Comparison of ENCODE assay signal across 20 cellular contexts in the genomic region with DNA sequence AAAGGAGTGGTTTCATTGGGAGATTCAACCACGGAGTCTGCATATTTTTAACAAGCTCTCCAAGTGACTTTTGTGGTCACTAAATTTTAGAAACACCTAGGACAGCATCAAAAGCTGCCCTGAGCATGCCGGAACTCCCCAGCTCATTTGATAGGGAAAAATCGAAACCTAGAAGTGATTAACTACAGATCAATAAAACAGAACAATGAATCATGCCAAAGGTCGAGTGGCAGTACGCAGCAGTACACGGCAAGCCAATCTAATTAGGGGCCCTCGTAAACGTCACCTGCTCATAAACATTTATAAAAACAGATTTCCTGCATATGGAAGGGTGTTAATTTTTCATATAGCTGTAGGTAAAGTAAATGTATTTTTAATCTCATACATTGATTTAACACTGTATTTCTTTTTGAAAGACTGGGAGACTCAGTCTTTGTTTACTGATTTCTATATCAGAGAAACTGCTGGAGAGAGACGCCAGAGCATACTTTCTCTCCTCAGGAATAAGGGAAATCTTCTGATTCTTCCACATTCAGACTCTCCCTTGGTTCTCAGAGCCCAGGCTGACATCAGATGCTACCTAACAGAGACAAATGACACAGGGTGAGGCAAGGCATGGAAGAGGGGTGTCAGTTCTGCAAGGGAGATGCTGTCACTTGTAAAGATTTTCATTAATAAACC.
"Had no signal": no experiment of that assay in that cellular context is flagged by ENCODE, and none has a peak within 500 bp of the region (broad histone marks: within the 10 kb centered on the region; RNA-seq: fewer than 3 reads in every experiment).

No MANE protein-coding gene starts in this region.

- H3K4me1 ChIP-seq: colonic mucosa, tibial artery had no signal

- H3K27ac ChIP-seq: colonic mucosa, hepatocyte, tibial artery had no signal

- H3K9me3 Mint-ChIP-seq: natural killer cell, neural crest cell had no signal

- H3K36me3 ChIP-seq: colonic mucosa, tibial artery had no signal

- H3K4me1 Mint-ChIP-seq: endodermal cell; natural killer cell; stimulated activated effector memory CD8-positive, alpha-beta T cell treated with anti-CD3 and anti-CD28 coated beads, Interleukin-12 subunit alpha, Interleukin-12 subunit beta, amount 100 ng/mL, for 72 hours had no signal

- H3K4me3 Mint-ChIP-seq: endodermal cell; natural killer cell; neural crest cell; stimulated activated effector memory CD8-positive, alpha-beta T cell treated with anti-CD3 and anti-CD28 coated beads, Interleukin-12 subunit alpha, Interleukin-12 subunit beta, amount 100 ng/mL, for 72 hours had no signal

- H3K27me3 ChIP-seq: colonic mucosa, hepatocyte, tibial artery had no signal

- H3K27ac Mint-ChIP-seq: endodermal cell; natural killer cell; stimulated activated effector memory CD8-positive, alpha-beta T cell treated with anti-CD3 and anti-CD28 coated beads, Interleukin-12 subunit alpha, Interleukin-12 subunit beta, amount 100 ng/mL, for 72 hours had no signal

- DNase-seq: cerebellar nuclear complex; colonic mucosa; dermis blood vessel endothelial cell; effector CD4-positive, alpha-beta T cell; endodermal cell; erythroblast; foreskin melanocyte; head of caudate nucleus; kidney; left cardiac atrium; mammary epithelial cell; natural killer cell; right cardiac atrium; stimulated activated CD4-positive, alpha-beta T cell treated with anti-CD3 and anti-CD28 coated beads, Interleukin-4, amount 100 ng/mL, for 1 hour; stimulated activated CD8-positive, alpha-beta memory T cell treated with anti-CD3 and anti-CD28 coated beads, Interleukin-4, amount 100 ng/mL, for 48 hours; stimulated activated naive CD8-positive, alpha-beta T cell treated with anti-CD3 and anti-CD28 coated beads, Interleukin-15, Interleukin-2, amounts not matched to agents 100 U/mL and 50 U/mL, for 24 hours; tibial artery had no signal

- H3K4me3 ChIP-seq: colonic mucosa, hepatocyte, tibial artery had no signal

- ATAC-seq: left cardiac atrium; natural killer cell; right cardiac atrium; stimulated activated effector memory CD8-positive, alpha-beta T cell treated with anti-CD3 and anti-CD28 coated beads, Interleukin-12 subunit alpha, Interleukin-12 subunit beta, amount 100 ng/mL, for 72 hours; stimulated activated naive CD8-positive, alpha-beta T cell treated with anti-CD3 and anti-CD28 coated beads, Interleukin-15, Interleukin-2, amounts not matched to agents 100 U/mL and 50 U/mL, for 24 hours had no signal

- H3K9me3 ChIP-seq: colonic mucosa, tibial artery had no signal

- H3K36me3 Mint-ChIP-seq: natural killer cell; stimulated activated effector memory CD8-positive, alpha-beta T cell treated with anti-CD3 and anti-CD28 coated beads, Interleukin-12 subunit alpha, Interleukin-12 subunit beta, amount 100 ng/mL, for 72 hours had no signal
